ENCODE assay signal across 9 cellular contexts in genomic region chr6:56713285-56713684, GRCh38.
DNase-seq lines count a peak whose midpoint lies in the region; ATAC-seq and TF ChIP-seq lines count a peak whose summit lies in the region.
"Had no signal": no experiment of that assay in that cellular context is flagged by ENCODE, and none has a peak within 500 bp of the region (broad histone marks: within the 10 kb centered on the region; RNA-seq: fewer than 3 reads in every experiment).

No MANE protein-coding gene starts in this region.

- peak; percentile 95 for DNase-seq in ELR (ENCODE audit: low read depth)
- DNase-seq in RWPE2 (ENCODE audit: low spot score) = peak; percentile 67
- DNase-seq in fibroblast of peridontal ligament (ENCODE audit: extremely low read depth) = peak; percentile 82
- peak; percentile 41 for DNase-seq in pulmonary artery endothelial cell (ENCODE audit: low read depth, low spot score)
- no peak for DNase-seq in RPMI8226
- no peak for DNase-seq in mesenteric fat pad (ENCODE audit: low spot score)
- DNase-seq: NCI-H526 had no signal

- H3K27ac ChIP-seq in RWPE2 (ENCODE audit: poor library complexity, severe bottlenecking) = peak overlapping the region; percentile 92

- H3K4me3 ChIP-seq in RWPE2 (ENCODE audit: severe bottlenecking) = no peak overlapping the region

- TF ChIP-seq CTCF in RWPE2 (IDR thresholded peaks at IDR 0.05; ENCODE audit: poor library complexity, severe bottlenecking) = no peak

- H3K36me3 ChIP-seq in RWPE2 (ENCODE audit: low read depth) = no peaks in the 10 kb centered on the region

- peak; percentile 86 for ATAC-seq in RWPE2 (ENCODE audit: low read depth)
- ATAC-seq in HG03039 (IDR thresholded peaks at IDR 0.05; ENCODE audit: unreplicated experiment) = no peak
- no peak for ATAC-seq in HG02588 (IDR thresholded peaks at IDR 0.05; ENCODE audit: unreplicated experiment)

- H3K4me1 ChIP-seq in RWPE2 (ENCODE audit: insufficient read depth, poor library complexity, severe bottlenecking) = peaks cover 60% of the 10 kb centered on the region

- H3K27me3 ChIP-seq in RWPE2 (ENCODE audit: insufficient read depth, poor library complexity, severe bottlenecking) = no peaks in the 10 kb centered on the region

- no peaks in the 10 kb centered on the region for H3K9me3 ChIP-seq in RWPE2 (ENCODE audit: severe bottlenecking)

Comparison
In these comparisons a context has a peak if more than half of its experiments do, and no peak if none do; other contexts are left out.
1. DNase-seq: peak in ELR (single experiment), RWPE2 (single experiment), fibroblast of peridontal ligament (single experiment) and pulmonary artery endothelial cell (single experiment); none in RPMI8226 (single experiment) and mesenteric fat pad (single experiment).